8 cellular contexts compared by ENCODE assay signal in genomic region chr15:68819451-68820204, GRCh38. TPM values are rescaled to one million over a fixed set of nuclear protein-coding genes. Genes with fewer than 3 reads are reported as not detected.
DNase-seq lines count a peak whose midpoint lies in the region; ATAC-seq and TF ChIP-seq lines count a peak whose summit lies in the region.

No MANE protein-coding gene starts in this region.

- peak overlapping the region; percentile 96 for H3K4me3 ChIP-seq in astrocyte of the cerebellum (ENCODE audit: low read depth, low read length)
- peak overlapping the region; percentile 91 for H3K4me3 ChIP-seq in retinal pigment epithelial cell (ENCODE audit: low read length)

- no peak for ATAC-seq in GM18519 (IDR thresholded peaks at IDR 0.05; ENCODE audit: low FRiP score, unreplicated experiment)

- TF ChIP-seq CTCF in astrocyte of the cerebellum (IDR thresholded peaks at IDR 0.05; ENCODE audit: low read depth, low read length, missing control alignments) (no peak), retinal pigment epithelial cell (conservative IDR thresholded peaks at IDR 0.05; ENCODE audit: low read depth, low read length) (no peak)

- DNase-seq in COR-L47 (lab: John Stamatoyannopoulos, UW): peak; percentile 47
- peak; percentile 49 for DNase-seq in HS-27A (ENCODE audit: low read depth)
- peak; percentile 40 for DNase-seq in SK-N-DZ (ENCODE audit: low spot score)
- no peak for DNase-seq in astrocyte of the cerebellum (ENCODE audit: low read depth)
- DNase-seq in hippocampal formation (lab: John Stamatoyannopoulos, UW): peak; percentile 66 to 68
- no peak for DNase-seq in retinal pigment epithelial cell (ENCODE audit: low read depth)
- DNase-seq in NCI-H1930 (lab: John Stamatoyannopoulos, UW): no peak

- in situ Hi-C loops in astrocyte of the cerebellum (cut with HindIII; ENCODE audit: low sequenced_read_pairs): no loop called here

RNA-seq across cellular contexts. Expression of gene ANP32A, which starts 1.1 kb away (rescaled TPM):
- 160 and 194 TPM in 2 replicates for polyA plus RNA-seq in SK-N-DZ (2014; cell fraction: cytosol; rRNA removed)
- 68.4 and 81.7 TPM in 2 replicates for polyA plus RNA-seq in SK-N-DZ (2014; cell fraction: nucleus; rRNA removed)

Comparison
In these comparisons a context has a peak if more than half of its experiments do, and no peak if none do; other contexts are left out.
1. DNase-seq: peak in COR-L47 (single experiment), HS-27A (single experiment), SK-N-DZ (single experiment) and hippocampal formation (2 of 2); none in astrocyte of the cerebellum (single experiment), retinal pigment epithelial cell (single experiment) and NCI-H1930 (0 of 2).